8 cellular contexts compared by ENCODE assay signal in genomic region chr16:35431829-35432663, GRCh38.
DNase-seq lines count a peak whose midpoint lies in the region; ATAC-seq and TF ChIP-seq lines count a peak whose summit lies in the region.

No MANE protein-coding gene starts in this region.

- H3K9me3 ChIP-seq in OCI-LY7 (ENCODE audit: low read length) (no peaks in the 10 kb centered on the region), trophoblast cell (ENCODE audit: insufficient read depth, low read depth, low read length) (peaks cover 27% of the 10 kb centered on the region)

- H2BK120ac ChIP-seq in trophoblast cell (ENCODE audit: insufficient read depth, low read length, poor library complexity): no peak overlapping the region

- H3K4me2 ChIP-seq in OCI-LY7 (ENCODE audit: low read length) (no peak overlapping the region), trophoblast cell (ENCODE audit: low read length) (no peak overlapping the region)

- no peaks in the 10 kb centered on the region for H3K4me1 ChIP-seq in OCI-LY7 (ENCODE audit: insufficient read depth, low read length, poor library complexity, severe bottlenecking)
- no peaks in the 10 kb centered on the region for H3K4me1 ChIP-seq in trophoblast cell (ENCODE audit: control insufficient read depth in 1 of 2, insufficient read depth in 2 of 2, low read length in 2 of 2)

- H3K14ac ChIP-seq in trophoblast cell (ENCODE audit: low read length): no peak overlapping the region

- no peaks in the 10 kb centered on the region for H3K36me3 ChIP-seq in OCI-LY7 (ENCODE audit: insufficient read depth, low read length)
- H3K36me3 ChIP-seq in trophoblast cell (ENCODE audit: control insufficient read depth in 1 of 2, insufficient read depth in 2 of 2, low read length in 2 of 2): no peaks in the 10 kb centered on the region

- H3K27ac ChIP-seq in OCI-LY7 (ENCODE audit: low read depth, low read length, poor library complexity, severe bottlenecking) (no peak overlapping the region), trophoblast cell (ENCODE audit: low read depth, low read length) (no peak overlapping the region)

- no peaks in the 10 kb centered on the region for H3K79me1 ChIP-seq in trophoblast cell (ENCODE audit: low read length)

- no peak overlapping the region for H2AK5ac ChIP-seq in trophoblast cell (ENCODE audit: low read length)

- POLR2A ChIA-PET in AG04449 (lab: Yijun Ruan, JAX) (no interaction called here), OCI-LY7 (lab: Charles Lee) (no interaction called here)

- H3K4me3 ChIP-seq in AG04449 (ENCODE audit: low read depth, low read length) (no peak overlapping the region), OCI-LY7 (ENCODE audit: low read depth, low read length, poor library complexity, severe bottlenecking) (no peak overlapping the region), fibroblast of mammary gland (ENCODE audit: control insufficient read depth, low read depth, low read length) (no peak overlapping the region), trophoblast cell (ENCODE audit: low read depth, low read length) (no peak overlapping the region)

- no peak overlapping the region for H4K91ac ChIP-seq in trophoblast cell (ENCODE audit: low read depth, low read length)

- no peak overlapping the region for H3K18ac ChIP-seq in trophoblast cell (ENCODE audit: low read length)

- H3K9ac ChIP-seq in trophoblast cell (ENCODE audit: low read length): no peak overlapping the region

- no peaks in the 10 kb centered on the region for H3K79me2 ChIP-seq in OCI-LY7 (ENCODE audit: insufficient read depth, low read depth, low read length)
- H3K79me2 ChIP-seq in trophoblast cell (ENCODE audit: control insufficient read depth, insufficient read depth, low read length, poor library complexity): no peaks in the 10 kb centered on the region

- no peak for ATAC-seq in HG03460 (IDR thresholded peaks at IDR 0.05; ENCODE audit: unreplicated experiment)
- ATAC-seq in HG03025 (IDR thresholded peaks at IDR 0.05; ENCODE audit: low FRiP score, unreplicated experiment): no peak

- no TSS peak for BruUV-seq in OCI-LY7 (replicated peaks; lab: Mats Ljungman, UMichigan)

- H2AFZ ChIP-seq in OCI-LY7 (ENCODE audit: low read length) (no peak overlapping the region), trophoblast cell (ENCODE audit: insufficient read depth, low read length, poor library complexity) (no peak overlapping the region)

- intact Hi-C loops in OCI-LY7 (cut with micrococcal nuclease; ENCODE audit: unreplicated experiment): no loop called here

- WGBS in trophoblast cell (ENCODE audit: extremely low coverage, insufficient coverage, insufficient read length): no CpG with 5 or more reads among the region's 4 CpGs

- CTCF ChIA-PET in AG04449 (lab: Yijun Ruan, JAX) (no interaction called here), OCI-LY7 (lab: Charles Lee; ENCODE audit: unreplicated experiment) (no interaction called here)

- H2BK5ac ChIP-seq in trophoblast cell (ENCODE audit: low read depth, low read length, poor library complexity): no peak overlapping the region

- TF ChIP-seq CTCF in AG04449 (IDR thresholded peaks at IDR 0.05; ENCODE audit: insufficient read depth, low read length, missing control alignments) (peak; percentile 3), OCI-LY7 (conservative IDR thresholded peaks at IDR 0.05; ENCODE audit: low read length) (peak; percentile 80), fibroblast of mammary gland (conservative IDR thresholded peaks at IDR 0.05; ENCODE audit: control insufficient read depth, insufficient read depth, low read depth, low read length) (peak; percentile 39)

- DNase-seq in AG04449 (ENCODE audit: low read depth, low spot score) (no peak), GDM1 (lab: John Stamatoyannopoulos, UW) (peak; percentile 1), OCI-LY7 (ENCODE audit: low spot score) (peak; percentile 20), fibroblast of mammary gland (ENCODE audit: low read depth) (no peak), trophoblast cell (no peak), KG1 (lab: John Stamatoyannopoulos, UW) (no peak)

- H3K9me2 ChIP-seq in OCI-LY7 (ENCODE audit: insufficient read depth, low read length): no peaks in the 10 kb centered on the region

- H4K8ac ChIP-seq in trophoblast cell (ENCODE audit: low read depth, low read length): no peak overlapping the region

- H4K20me1 ChIP-seq in OCI-LY7 (ENCODE audit: insufficient read depth, low read length): no peaks in the 10 kb centered on the region

- H3K23ac ChIP-seq in trophoblast cell (ENCODE audit: low read length): no peak overlapping the region

- no peak overlapping the region for H4K12ac ChIP-seq in trophoblast cell (ENCODE audit: low read depth, low read length)

- H3K4ac ChIP-seq in trophoblast cell (ENCODE audit: low read depth, low read length): no peak overlapping the region

- no peak overlapping the region for H2BK12ac ChIP-seq in trophoblast cell (ENCODE audit: low read length)

- no peaks in the 10 kb centered on the region for H3K27me3 ChIP-seq in trophoblast cell (ENCODE audit: insufficient read depth, low read length)

Comparison
In these comparisons a context has a peak if more than half of its experiments do, and no peak if none do; other contexts are left out.
1. DNase-seq: peak in GDM1 (single experiment) and OCI-LY7 (single experiment); none in AG04449 (single experiment), fibroblast of mammary gland (single experiment), trophoblast cell (0 of 2) and KG1 (single experiment).
2. CTCF ChIP-seq: peak in every context shown above with its lines; median percentile 80 in OCI-LY7; 39 in fibroblast of mammary gland; 3 in AG04449.